ENCODE assay signal across 25 cellular contexts in genomic region chr2:201978988-201979387, GRCh38. TPM values are rescaled to one million over a fixed set of nuclear protein-coding genes. Genes with fewer than 3 reads are reported as not detected.
DNase-seq lines count a peak whose midpoint lies in the region; ATAC-seq and TF ChIP-seq lines count a peak whose summit lies in the region.
"Had no signal": no experiment of that assay in that cellular context is flagged by ENCODE, and none has a peak within 500 bp of the region (broad histone marks: within the 10 kb centered on the region; RNA-seq: fewer than 3 reads in every experiment).

No MANE protein-coding gene starts in this region.

- peaks cover 15% of the 10 kb centered on the region for H3K36me3 Mint-ChIP-seq in GM23338 (ENCODE audit: low read depth)
- no peaks in the 10 kb centered on the region for H3K36me3 Mint-ChIP-seq in activated CD4-positive, alpha-beta memory T cell treated with anti-CD3 and anti-CD28 coated beads, Interleukin-2, amount 10 ng/mL, durations not matched to agents 7 days and 5 days (ENCODE audit: low read depth)
- H3K36me3 Mint-ChIP-seq: activated naive CD4-positive, alpha-beta T cell treated with anti-CD3 and anti-CD28 coated beads, Interleukin-2, amount 10 ng/mL, durations not matched to agents 7 days and 5 days; neural progenitor cell had no signal

- H3K4me1 Mint-ChIP-seq in GM23338: peaks cover 57% of the 10 kb centered on the region
- H3K4me1 Mint-ChIP-seq in activated CD4-positive, alpha-beta memory T cell treated with anti-CD3 and anti-CD28 coated beads, Interleukin-2, amount 10 ng/mL, durations not matched to agents 7 days and 5 days: no peaks in the 10 kb centered on the region
- H3K4me1 Mint-ChIP-seq: activated naive CD4-positive, alpha-beta T cell treated with anti-CD3 and anti-CD28 coated beads, Interleukin-2, amount 10 ng/mL, durations not matched to agents 7 days and 5 days had no signal

- H2AFZ ChIP-seq in GM23338: no peak overlapping the region; the same call in 1 of the 2 replicates
- H2AFZ ChIP-seq: neural progenitor cell had no signal

- no peaks in the 10 kb centered on the region for H3K9me2 ChIP-seq in GM23338 (ENCODE audit: insufficient read depth)

- H3K4me3 ChIP-seq in GM23338: no peak overlapping the region
- H3K4me3 ChIP-seq: dorsolateral prefrontal cortex, heart left ventricle, neural progenitor cell, testis had no signal

- POLR2A ChIA-PET in activated CD4-positive, alpha-beta memory T cell treated with anti-CD3 and anti-CD28 coated beads, Interleukin-2, amount 10 ng/mL, durations not matched to agents 7 days and 5 days (lab: Charles Lee): no interaction called here

- no peaks in the 10 kb centered on the region; the same call in 1 of the 2 replicates for H3F3A ChIP-seq in GM23338 (replicated peaks; ENCODE audit: low read depth)

- peaks cover 41% of the 10 kb centered on the region for H3K4me1 ChIP-seq in GM23338 (ENCODE audit: insufficient read depth)

- peaks cover 8% of the 10 kb centered on the region for H3K27me3 Mint-ChIP-seq in GM23338 (ENCODE audit: insufficient read depth, low read depth, poor library complexity)
- H3K27me3 Mint-ChIP-seq in activated CD4-positive, alpha-beta memory T cell treated with anti-CD3 and anti-CD28 coated beads, Interleukin-2, amount 10 ng/mL, durations not matched to agents 7 days and 5 days: peaks cover 2% of the 10 kb centered on the region
- H3K27me3 Mint-ChIP-seq: progenitor cell of endocrine pancreas had no signal

- no peaks in the 10 kb centered on the region for H4K20me1 ChIP-seq in GM23338 (replicated peaks; ENCODE audit: insufficient read depth)

- no peak for ATAC-seq in GM23338
- ATAC-seq in left colon: no peak
- no peak for ATAC-seq in SK-N-SH treated with all-trans-retinoic acid at 6 μM for 48 hours
- ATAC-seq: activated CD4-positive, CD25-positive, alpha-beta regulatory T cell treated with anti-CD3 and anti-CD28 coated beads, Interleukin-2, amount 50 U/mL, for 24 hours; activated T-cell treated with anti-CD3 and anti-CD28 coated beads, Interleukin-2, amount 50 U/mL, for 4 hours; left lobe of liver had no signal

- TF ChIP-seq CTCF in GM23338 (conservative IDR thresholded peaks at IDR 0.05; ENCODE audit: low read depth in 2 of 2): no peak

- DNase-seq in AG20443 (ENCODE audit: low spot score) (peak; percentile 38), GM23338 (ENCODE audit: low spot score) (no peak), NCI-H446 treated with DMSO at 0.1 percent for 48 hours (lab: John Stamatoyannopoulos, UW) (peak; percentile 92), cardiac septum (ENCODE audit: low spot score) (peak; percentile 24), left colon (no peak), iPS-NIHi7 (ENCODE audit: extremely low spot score) (no peak)
- DNase-seq in activated CD4-positive, alpha-beta memory T cell treated with anti-CD3 and anti-CD28 coated beads, Interleukin-2, amount 10 ng/mL, durations not matched to agents 7 days and 5 days: no peak
- DNase-seq: ACHN; activated CD8-positive, alpha-beta memory T cell treated with anti-CD3 and anti-CD28 coated beads for 24 hours; activated naive CD4-positive, alpha-beta T cell treated with anti-CD3 and anti-CD28 coated beads, Interleukin-2, amount 10 ng/mL, durations not matched to agents 7 days and 5 days; activated T-cell treated with anti-CD3 and anti-CD28 coated beads, Interleukin-2, amount 50 U/mL, for 4 hours; Calu3; dorsolateral prefrontal cortex; HCEC 1CT; heart left ventricle; OCI-M1; stimulated activated CD4-positive, alpha-beta T cell treated with anti-CD3 and anti-CD28 coated beads, Interleukin-1b, Interleukin-23, amount 100 ng/mL, for 48 hours; SW 1271; testis had no signal

- H3K27me3 ChIP-seq in GM23338 (ENCODE audit: insufficient read depth): no peaks in the 10 kb centered on the region
- H3K27me3 ChIP-seq: neural progenitor cell, testis had no signal

- no peaks in the 10 kb centered on the region; the same call in 1 of the 2 replicates for H3K79me2 ChIP-seq in GM23338 (replicated peaks; ENCODE audit: insufficient read depth)

- 0 out of 2 replicates have a peak overlapping the region, but pooled peaks have one; percentile 65 for H3K27ac Mint-ChIP-seq in GM23338
- H3K27ac Mint-ChIP-seq in activated CD4-positive, alpha-beta memory T cell treated with anti-CD3 and anti-CD28 coated beads, Interleukin-2, amount 10 ng/mL, durations not matched to agents 7 days and 5 days: no peak overlapping the region
- H3K27ac Mint-ChIP-seq: activated naive CD4-positive, alpha-beta T cell treated with anti-CD3 and anti-CD28 coated beads, Interleukin-2, amount 10 ng/mL, durations not matched to agents 7 days and 5 days; neural progenitor cell; progenitor cell of endocrine pancreas had no signal

- H3K36me3 ChIP-seq in GM23338 (ENCODE audit: insufficient read depth): no peaks in the 10 kb centered on the region; the same call in 1 of the 2 replicates
- H3K36me3 ChIP-seq: heart left ventricle, neural progenitor cell had no signal

- H3K4me2 ChIP-seq in GM23338: no peak overlapping the region

- intact Hi-C loops in cardiac septum (cut with DNase I) (no loop called here), left colon (cut with DNase I, micrococcal nuclease) (no loop called here)

- CTCF ChIA-PET in activated CD4-positive, alpha-beta memory T cell treated with anti-CD3 and anti-CD28 coated beads, Interleukin-2, amount 10 ng/mL, durations not matched to agents 7 days and 5 days (lab: Charles Lee): no interaction called here

- H3K27ac ChIP-seq in GM23338 (ENCODE audit: low read depth): no peak overlapping the region
- H3K27ac ChIP-seq: C4-2B, heart left ventricle, neural progenitor cell, testis had no signal

- H3K9me3 Mint-ChIP-seq in GM23338: peaks cover 12% of the 10 kb centered on the region; the same call in 2 of the 3 replicates
- H3K9me3 Mint-ChIP-seq in activated CD4-positive, alpha-beta memory T cell treated with anti-CD3 and anti-CD28 coated beads, Interleukin-2, amount 10 ng/mL, durations not matched to agents 7 days and 5 days: no peaks in the 10 kb centered on the region
- H3K9me3 Mint-ChIP-seq: activated naive CD4-positive, alpha-beta T cell treated with anti-CD3 and anti-CD28 coated beads, Interleukin-2, amount 10 ng/mL, durations not matched to agents 7 days and 5 days; activated T-cell treated with anti-CD3 and anti-CD28 coated beads, Interleukin-2, amount 50 U/mL, for 4 hours; neural progenitor cell had no signal

- no peak overlapping the region; the same call in 2 of the 3 replicates for H3K4me3 Mint-ChIP-seq in GM23338
- no peak overlapping the region for H3K4me3 Mint-ChIP-seq in activated CD4-positive, alpha-beta memory T cell treated with anti-CD3 and anti-CD28 coated beads, Interleukin-2, amount 10 ng/mL, durations not matched to agents 7 days and 5 days
- H3K4me3 Mint-ChIP-seq: activated naive CD4-positive, alpha-beta T cell treated with anti-CD3 and anti-CD28 coated beads, Interleukin-2, amount 10 ng/mL, durations not matched to agents 7 days and 5 days; activated T-cell treated with anti-CD3 and anti-CD28 coated beads, Interleukin-2, amount 50 U/mL, for 4 hours; neural progenitor cell had no signal

TF ChIP-seq in GM23338, 12 proteins besides CTCF, POLR2A, EP300 and RAD21:
- TF ChIP-seq CREB1 (CRISPR knock-in tag; IDR thresholded peaks at IDR 0.05; ENCODE audit: low read depth): no peak
- no peak for TF ChIP-seq STAT1 (IDR thresholded peaks at IDR 0.05; ENCODE audit: unreplicated experiment)
- no peak for TF ChIP-seq EZH2 (IDR thresholded peaks at IDR 0.05; ENCODE audit: low read depth, unreplicated experiment)
- TF ChIP-seq ZNF331 (CRISPR knock-in tag; IDR thresholded peaks at IDR 0.05; ENCODE audit: low read depth): no peak
- no peak for TF ChIP-seq JUNB (IDR thresholded peaks at IDR 0.05; ENCODE audit: unreplicated experiment)
- TF ChIP-seq NANOG (IDR thresholded peaks at IDR 0.05; ENCODE audit: borderline replicate concordance): no peak

TF ChIP-seq in SK-N-SH treated with all-trans-retinoic acid at 6 μM for 48 hours, 23 proteins besides CTCF, POLR2A, EP300 and RAD21:
- TF ChIP-seq ESRRG (CRISPR knock-in tag; IDR thresholded peaks at IDR 0.05) (no peak), TCF4 (CRISPR knock-in tag; IDR thresholded peaks at IDR 0.05; ENCODE audit: borderline replicate concordance) (no peak), ARNTL (CRISPR knock-in tag; IDR thresholded peaks at IDR 0.05; ENCODE audit: borderline replicate concordance, low read depth) (no peak), CREB5 (CRISPR knock-in tag; IDR thresholded peaks at IDR 0.05; ENCODE audit: low read depth) (no peak), TOX (CRISPR knock-in tag; IDR thresholded peaks at IDR 0.05; ENCODE audit: borderline replicate concordance) (no peak)

RNA-seq across cellular contexts. Expression of gene FZD7, which starts 54.7 kb away (rescaled TPM):
- 404 and 435 TPM in 2 replicates for total RNA-seq in GM23338 (2014; rRNA removed; shearing (Covaris generic))
- polyA plus RNA-seq in GM23338 (2016; fragmentation: Nextera tagmentation; extraction: Ambion mirVana): 164 and 188 TPM in 2 replicates
- total RNA-seq in cardiac septum (34.7 TPM), left colon (1 to 10 TPM; 1.4 to 10.0 TPM)
- total RNA-seq in activated CD4-positive, alpha-beta memory T cell treated with anti-CD3 and anti-CD28 coated beads, Interleukin-2, amount 10 ng/mL, durations not matched to agents 7 days and 5 days: under 1 TPM; 0.60 to 0.63 TPM

Comparison
In these comparisons a context has a peak if more than half of its experiments do, and no peak if none do; other contexts are left out.
1. DNase-seq: peak in AG20443 (single experiment), NCI-H446 treated with DMSO at 0.1 percent for 48 hours (single experiment) and cardiac septum (single experiment); none in GM23338 (single experiment), activated CD4-positive, alpha-beta memory T cell treated with anti-CD3 and anti-CD28 coated beads, Interleukin-2, amount 10 ng/mL, durations not matched to agents 7 days and 5 days (single experiment), left colon (0 of 2) and iPS-NIHi7 (single experiment).
2. RNA of gene FZD7, which starts 54.7 kb away (total RNA-seq): 404 to 435 TPM in GM23338; 34.7 TPM in cardiac septum (single experiment), 1.4 to 10.0 TPM in left colon and 0.60 to 0.63 TPM in activated CD4-positive, alpha-beta memory T cell treated with anti-CD3 and anti-CD28 coated beads, Interleukin-2, amount 10 ng/mL, durations not matched to agents 7 days and 5 days; every median in the first group is over 10 times any median in the second.